ENCODE assay signal across 10 cellular contexts in the genomic region with DNA sequence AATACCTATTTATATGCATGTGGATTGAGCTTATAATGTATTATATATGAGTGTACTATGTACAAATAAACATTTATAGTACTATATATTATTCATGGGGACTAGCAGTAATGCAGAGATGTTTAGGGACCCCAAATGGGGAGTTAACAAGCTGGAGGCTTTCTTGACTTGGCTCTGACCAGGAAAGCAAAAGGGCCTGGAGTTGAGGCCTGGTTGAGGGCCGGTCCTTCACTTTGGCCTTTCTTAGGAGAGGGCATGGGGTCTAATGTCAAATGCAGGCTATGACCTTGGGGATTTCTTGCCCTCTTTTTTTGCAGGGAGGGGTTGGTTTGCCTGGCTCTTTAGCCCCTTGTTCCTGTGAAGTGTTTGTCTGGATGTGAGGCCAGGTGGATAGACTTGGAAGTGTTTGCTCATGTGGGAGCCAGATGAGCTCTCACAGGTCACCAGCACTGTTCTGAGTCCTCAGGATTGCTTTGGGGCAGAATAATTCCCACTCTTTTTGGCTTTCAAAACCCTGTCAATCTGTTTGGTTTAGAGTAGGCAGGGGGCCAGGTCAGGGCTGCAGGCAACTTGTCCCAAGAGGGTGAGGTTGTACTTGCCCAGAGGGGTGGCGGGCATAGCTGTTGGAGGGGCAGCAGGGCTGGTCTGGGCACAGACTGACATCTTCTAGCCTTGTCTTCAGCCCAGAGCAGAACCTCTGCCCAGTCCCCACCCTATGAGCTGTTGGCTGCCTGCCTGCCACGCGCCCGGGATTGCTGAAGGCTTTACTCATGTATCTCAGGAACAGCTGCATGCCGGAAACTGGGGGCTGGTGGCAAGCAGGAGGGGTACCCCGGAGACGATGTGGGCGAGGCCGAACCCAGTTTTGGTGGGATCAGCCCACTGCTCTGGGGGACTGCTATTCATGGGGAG. TPM values are rescaled to one million over a fixed set of nuclear protein-coding genes. Genes with fewer than 3 reads are reported as not detected.
DNase-seq lines count a peak whose midpoint lies in the region; ATAC-seq and TF ChIP-seq lines count a peak whose summit lies in the region.
"Had no signal": no experiment of that assay in that cellular context is flagged by ENCODE, and none has a peak within 500 bp of the region (broad histone marks: within the 10 kb centered on the region; RNA-seq: fewer than 3 reads in every experiment).

No MANE protein-coding gene starts in this region.

- no peak overlapping the region for H3K4me3 Mint-ChIP-seq in type B pancreatic cell
- H3K4me3 Mint-ChIP-seq: activated naive CD4-positive, alpha-beta T cell treated with anti-CD3 and anti-CD28 coated beads, Interleukin-2, amount 10 ng/mL, durations not matched to agents 7 days and 5 days had no signal

- no peak overlapping the region for H3K9ac ChIP-seq in SK-N-SH

- H3K9me3 Mint-ChIP-seq in type B pancreatic cell, result no peaks in the 10 kb centered on the region
- H3K9me3 Mint-ChIP-seq: activated naive CD4-positive, alpha-beta T cell treated with anti-CD3 and anti-CD28 coated beads, Interleukin-2, amount 10 ng/mL, durations not matched to agents 7 days and 5 days had no signal

- peak overlapping the region; percentile 33 for H3K4me2 ChIP-seq in SK-N-SH

- ATAC-seq in psoas muscle (peak; percentile 88 to 93 (median 92)), HG03095 (IDR thresholded peaks at IDR 0.05; ENCODE audit: unreplicated experiment) (no peak)
- ATAC-seq: GM12878 had no signal

- no peaks in the 10 kb centered on the region for H3K9me3 ChIP-seq in SK-N-SH
- H3K9me3 ChIP-seq in psoas muscle, result no peaks in the 10 kb centered on the region

- in situ Hi-C loops in KBM-7 (cut with MboI; ENCODE audit: low pct_unique_long_range_greater_than_20kb, low sequenced_read_pairs), result no loop called here

- intact Hi-C loops in psoas muscle (cut with DNase I), result no loop called here

- H4K20me1 ChIP-seq in SK-N-SH (ENCODE audit: insufficient read depth), result peaks cover 35% of the 10 kb centered on the region; the same call in 1 of the 2 replicates

- no peak for TF ChIP-seq EP300 in SK-N-SH (IDR thresholded peaks at IDR 0.05; ENCODE audit: borderline replicate concordance in 1 of 2, low read depth in 1 of 2, low read length in 1 of 2)

- H3K9me2 ChIP-seq in SK-N-SH, result no peaks in the 10 kb centered on the region

- CTCF ChIA-PET in SK-N-SH (lab: Yijun Ruan, JAX), result interaction anchor here (1.2 to 22.4 kb wide), 6 partner anchors 14 to 263 kb away, joined by 3 to 382 read pairs (median 13); a partner anchor contains a TSS

- H2AFZ ChIP-seq in SK-N-SH (ENCODE audit: low read depth), result no peak overlapping the region

- H3K36me3 Mint-ChIP-seq in type B pancreatic cell, result no peaks in the 10 kb centered on the region

- H3K27ac Mint-ChIP-seq in type B pancreatic cell, result no peak overlapping the region
- H3K27ac Mint-ChIP-seq: activated naive CD4-positive, alpha-beta T cell treated with anti-CD3 and anti-CD28 coated beads, Interleukin-2, amount 10 ng/mL, durations not matched to agents 7 days and 5 days had no signal

- H3K4me1 ChIP-seq in SK-N-SH (ENCODE audit: control insufficient read depth in 1 of 2, insufficient read depth in 2 of 2, low read depth in 1 of 2, low read length in 1 of 2) (peaks cover 24 to 41% of the 10 kb centered on the region in 2 experiments), psoas muscle (peaks cover 20% of the 10 kb centered on the region)

- H3K27ac ChIP-seq in SK-N-SH (ENCODE audit: low read depth in 2 of 2, low read length in 1 of 2), result peak overlapping the region in 1 of 2 experiments; percentile 80; a peak in 2 of 4 replicates
- no peak overlapping the region for H3K27ac ChIP-seq in psoas muscle

- H3K36me3 ChIP-seq in SK-N-SH (replicated peaks in 1 of 2; ENCODE audit: control insufficient read depth in 1 of 2, insufficient read depth in 2 of 2, low read length in 1 of 2) (no peaks in the 10 kb centered on the region), psoas muscle (ENCODE audit: insufficient read depth in 1 of 2, low read depth in 1 of 2) (peaks cover 0 to 6% of the 10 kb centered on the region in 2 donors)

- POLR2A ChIA-PET in SK-N-SH (lab: Yijun Ruan, JAX), result interaction anchor here (1.3 to 2.1 kb wide), 2 partner anchors 15 kb away, joined by 4 to 8 read pairs; a partner anchor contains a TSS

- no peaks in the 10 kb centered on the region for H3K27me3 Mint-ChIP-seq in type B pancreatic cell
- H3K27me3 Mint-ChIP-seq: activated naive CD4-positive, alpha-beta T cell treated with anti-CD3 and anti-CD28 coated beads, Interleukin-2, amount 10 ng/mL, durations not matched to agents 7 days and 5 days had no signal

- H3K27me3 ChIP-seq in SK-N-SH (ENCODE audit: insufficient read depth) (no peaks in the 10 kb centered on the region), psoas muscle (ENCODE audit: insufficient read depth in 3 of 3, low read length in 2 of 3) (no peaks in the 10 kb centered on the region)

- 63% methylated on average over 9 of the region's 10 CpGs for WGBS in SK-N-SH (ENCODE audit: low lambda C conversion rate)
- WGBS in psoas muscle, 3 donors, result 12 to 17% (median 16%) methylated on average over 10 of the region's 10 CpGs

- TF ChIP-seq CTCF in SK-N-SH (IDR thresholded peaks at IDR 0.05) (no peak), psoas muscle (IDR thresholded peaks at IDR 0.05) (no peak), type B pancreatic cell (conservative IDR thresholded peaks at IDR 0.05) (no peak)

- DNase-seq in Daoy (ENCODE audit: low read depth), result peak; percentile 79
- DNase-seq in SK-N-SH, result peak; percentile 52
- peak; percentile 57 for DNase-seq in foreskin melanocyte
- DNase-seq in psoas muscle, result peak; percentile 92 to 95
- DNase-seq in UCSD-AML1 (lab: John Stamatoyannopoulos, UW; ENCODE audit: unreplicated experiment), result no peak
- DNase-seq in type B pancreatic cell (ENCODE audit: extremely low spot score, unreplicated experiment), result no peak
- DNase-seq in KBM-7, result no peak
- DNase-seq: activated naive CD4-positive, alpha-beta T cell treated with anti-CD3 and anti-CD28 coated beads, Interleukin-2, amount 10 ng/mL, durations not matched to agents 7 days and 5 days had no signal

- H3K4me1 Mint-ChIP-seq in type B pancreatic cell (ENCODE audit: unreplicated experiment), result peaks cover 37% of the 10 kb centered on the region

- peaks cover 31% of the 10 kb centered on the region for H3K79me2 ChIP-seq in SK-N-SH (ENCODE audit: insufficient read depth)

- no peaks in the 10 kb centered on the region for H3F3A ChIP-seq in SK-N-SH (replicated peaks; ENCODE audit: insufficient read depth)

- H3K4me3 ChIP-seq in SK-N-SH (ENCODE audit: low read depth in 2 of 2, low read length in 1 of 2) (no peak overlapping the region), psoas muscle (peak overlapping the region; percentile 48)
- H3K4me3 ChIP-seq: GM12878 had no signal

- TF ChIP-seq RAD21 in SK-N-SH (IDR thresholded peaks at IDR 0.05; ENCODE audit: low read length), result no peak

TF ChIP-seq in SK-N-SH, 30 proteins besides CTCF, POLR2A, EP300 and RAD21:
- TF ChIP-seq POLR2AphosphoS5 (IDR thresholded peaks at IDR 0.05; ENCODE audit: low read depth, low read length), result no peak
- peak; percentile 44; the same call in 1 of the 2 replicates for TF ChIP-seq TCF12 (IDR thresholded peaks at IDR 0.05)
- TF ChIP-seq NFIC (IDR thresholded peaks at IDR 0.05; ENCODE audit: borderline replicate concordance), result peak; percentile 71; the same call in 1 of the 2 replicates
- TF ChIP-seq, protein P1, sequence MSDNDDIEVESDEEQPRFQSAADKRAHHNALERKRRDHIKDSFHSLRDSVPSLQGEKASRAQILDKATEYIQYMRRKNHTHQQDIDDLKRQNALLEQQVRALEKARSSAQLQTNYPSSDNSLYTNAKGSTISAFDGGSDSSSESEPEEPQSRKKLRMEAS (IDR thresholded peaks at IDR 0.05; ENCODE audit: low read depth), result peak; percentile 55; the same call in 1 of the 2 replicates
- TF ChIP-seq MXI1 (IDR thresholded peaks at IDR 0.05; ENCODE audit: low read depth, low read length), result peak; percentile 29; the same call in 1 of the 2 replicates

RNA-seq across cellular contexts. Expression of a gene that starts 14.6 kb away (rescaled TPM):
- total RNA-seq in Daoy (2014; rRNA removed; shearing (Covaris generic)), result 16.8 and 16.9 TPM in 2 replicates
- polyA plus RNA-seq in SK-N-SH (2012; rRNA removed) (30.7 and 39.5 TPM in 2 replicates), psoas muscle (10 to 100 TPM; 18.0 to 35.2 (median 20.8) TPM)
- polyA plus RNA-seq in SK-N-SH (2012; cell fraction: cytosol; rRNA removed), result 30.1 and 33.0 TPM in 2 replicates
- 119 and 134 TPM in 2 replicates for polyA plus RNA-seq in SK-N-SH (2012; cell fraction: nucleus; rRNA removed)
- total RNA-seq in psoas muscle (10 to 100 TPM; 31.4 to 39.9 (median 36.3) TPM), type B pancreatic cell (ENCODE audit: low replicate concordance) (34.7 and 44.5 TPM in 2 replicates)

RNA-seq across cellular contexts. Expression of a gene that starts 18.1 kb away (rescaled TPM):
- 2.1 TPM in 1 of 2 replicates, not detected in the other for total RNA-seq in Daoy (2014; rRNA removed; shearing (Covaris generic))
- 0.73 and 0.89 TPM in 2 replicates for polyA plus RNA-seq in SK-N-SH (2012; rRNA removed)
- polyA plus RNA-seq in SK-N-SH (2012; cell fraction: cytosol; rRNA removed), result 0.90 and 1.1 TPM in 2 replicates
- polyA plus RNA-seq in SK-N-SH (2012; cell fraction: nucleus; rRNA removed), result 1.4 and 1.9 TPM in 2 replicates
- total RNA-seq in psoas muscle, result under 1 TPM in 1 of 4 donors, not detected in 3; 0.20 TPM
- polyA plus RNA-seq in psoas muscle, result under 1 TPM; 0.10 to 0.29 (median 0.26) TPM
- total RNA-seq in type B pancreatic cell (ENCODE audit: low replicate concordance), result 1.5 and 2.9 TPM in 2 replicates
- polyA plus RNA-seq: GM12878 had no signal

RNA-seq across cellular contexts. Expression of a gene that starts 24.7 kb away (rescaled TPM):
- total RNA-seq in Daoy (2014; rRNA removed; shearing (Covaris generic)), result 127 and 129 TPM in 2 replicates
- 219 and 248 TPM in 2 replicates for polyA plus RNA-seq in SK-N-SH (2012; rRNA removed)
- polyA plus RNA-seq in SK-N-SH (2012; cell fraction: cytosol; rRNA removed), result 152 and 183 TPM in 2 replicates
- polyA plus RNA-seq in SK-N-SH (2012; cell fraction: nucleus; rRNA removed), result 160 and 254 TPM in 2 replicates
- 10 to 100 TPM; 57.9 to 71.4 (median 63.0) TPM for total RNA-seq in psoas muscle
- 10 to 100 TPM; 57.7 to 91.5 (median 71.8) TPM for polyA plus RNA-seq in psoas muscle
- total RNA-seq in type B pancreatic cell (ENCODE audit: low replicate concordance), result 122 and 135 TPM in 2 replicates

RNA-seq across cellular contexts. Expression of a gene that starts 24.9 kb away (rescaled TPM):
- 71.7 and 72.6 TPM in 2 replicates for total RNA-seq in Daoy (2014; rRNA removed; shearing (Covaris generic))
- 59.1 and 80.6 TPM in 2 replicates for polyA plus RNA-seq in SK-N-SH (2012; rRNA removed)
- polyA plus RNA-seq in SK-N-SH (2012; cell fraction: cytosol; rRNA removed), result 57.2 and 57.4 TPM in 2 replicates
- polyA plus RNA-seq in SK-N-SH (2012; cell fraction: nucleus; rRNA removed), result 105 and 161 TPM in 2 replicates
- total RNA-seq in psoas muscle, result 10 to 100 TPM; 17.5 to 27.8 (median 24.1) TPM
- 10 to 100 TPM; 23.4 to 64.5 (median 43.2) TPM for polyA plus RNA-seq in psoas muscle
- 57.4 and 60.8 TPM in 2 replicates for total RNA-seq in type B pancreatic cell (ENCODE audit: low replicate concordance)

RNA-seq across cellular contexts. Expression of a gene that starts 36.7 kb away (rescaled TPM):
- total RNA-seq in Daoy (2014; rRNA removed; shearing (Covaris generic)), result 1.4 and 2.4 TPM in 2 replicates
- 1.9 and 3.9 TPM in 2 replicates for polyA plus RNA-seq in SK-N-SH (2012; rRNA removed)
- polyA plus RNA-seq in SK-N-SH (2012; cell fraction: cytosol; rRNA removed), result 1.4 and 2.0 TPM in 2 replicates
- 1.9 and 2.7 TPM in 2 replicates for polyA plus RNA-seq in SK-N-SH (2012; cell fraction: nucleus; rRNA removed)
- total RNA-seq in psoas muscle, result under 1 TPM in 1 of 4 donors, not detected in 3; 0.56 TPM
- polyA plus RNA-seq in psoas muscle, result under 1 TPM; 0.04 to 0.90 (median 0.10) TPM
- 3.3 and 3.4 TPM in 2 replicates for total RNA-seq in type B pancreatic cell (ENCODE audit: low replicate concordance)

Comparison
In these comparisons a context has a peak if more than half of its experiments do, and no peak if none do; other contexts are left out.
1. DNase-seq: peak in Daoy (single experiment), SK-N-SH (single experiment), foreskin melanocyte (single experiment) and psoas muscle (2 of 2); none in UCSD-AML1 (single experiment), type B pancreatic cell (single experiment) and KBM-7 (single experiment).